Comparison of ENCODE assay signal across 3 cellular contexts in genomic region chrX:150966235-150966634, GRCh38.
TF ChIP-seq lines count a peak whose summit lies in the region.

No MANE protein-coding gene starts in this region.

TF ChIP-seq in GM23338, 12 proteins besides CTCF, POLR2A, EP300 and RAD21 (continues in another document):
- TF ChIP-seq NANOG (IDR thresholded peaks at IDR 0.05; ENCODE audit: borderline replicate concordance): no peak
- no peak for TF ChIP-seq EZH2 (IDR thresholded peaks at IDR 0.05; ENCODE audit: low read depth, unreplicated experiment)
- no peak for TF ChIP-seq ETS1 (IDR thresholded peaks at IDR 0.05)
- TF ChIP-seq, protein P1, sequence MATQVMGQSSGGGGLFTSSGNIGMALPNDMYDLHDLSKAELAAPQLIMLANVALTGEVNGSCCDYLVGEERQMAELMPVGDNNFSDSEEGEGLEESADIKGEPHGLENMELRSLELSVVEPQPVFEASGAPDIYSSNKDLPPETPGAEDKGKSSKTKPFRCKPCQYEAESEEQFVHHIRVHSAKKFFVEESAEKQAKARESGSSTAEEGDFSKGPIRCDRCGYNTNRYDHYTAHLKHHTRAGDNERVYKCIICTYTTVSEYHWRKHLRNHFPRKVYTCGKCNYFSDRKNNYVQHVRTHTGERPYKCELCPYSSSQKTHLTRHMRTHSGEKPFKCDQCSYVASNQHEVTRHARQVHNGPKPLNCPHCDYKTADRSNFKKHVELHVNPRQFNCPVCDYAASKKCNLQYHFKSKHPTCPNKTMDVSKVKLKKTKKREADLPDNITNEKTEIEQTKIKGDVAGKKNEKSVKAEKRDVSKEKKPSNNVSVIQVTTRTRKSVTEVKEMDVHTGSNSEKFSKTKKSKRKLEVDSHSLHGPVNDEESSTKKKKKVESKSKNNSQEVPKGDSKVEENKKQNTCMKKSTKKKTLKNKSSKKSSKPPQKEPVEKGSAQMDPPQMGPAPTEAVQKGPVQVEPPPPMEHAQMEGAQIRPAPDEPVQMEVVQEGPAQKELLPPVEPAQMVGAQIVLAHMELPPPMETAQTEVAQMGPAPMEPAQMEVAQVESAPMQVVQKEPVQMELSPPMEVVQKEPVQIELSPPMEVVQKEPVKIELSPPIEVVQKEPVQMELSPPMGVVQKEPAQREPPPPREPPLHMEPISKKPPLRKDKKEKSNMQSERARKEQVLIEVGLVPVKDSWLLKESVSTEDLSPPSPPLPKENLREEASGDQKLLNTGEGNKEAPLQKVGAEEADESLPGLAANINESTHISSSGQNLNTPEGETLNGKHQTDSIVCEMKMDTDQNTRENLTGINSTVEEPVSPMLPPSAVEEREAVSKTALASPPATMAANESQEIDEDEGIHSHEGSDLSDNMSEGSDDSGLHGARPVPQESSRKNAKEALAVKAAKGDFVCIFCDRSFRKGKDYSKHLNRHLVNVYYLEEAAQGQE (IDR thresholded peaks at IDR 0.05; ENCODE audit: unreplicated experiment): no peak
- no peak for TF ChIP-seq STAT1 (IDR thresholded peaks at IDR 0.05; ENCODE audit: unreplicated experiment)
- no peak for TF ChIP-seq POLR2AphosphoS5 (IDR thresholded peaks at IDR 0.05; ENCODE audit: low read depth)

TF ChIP-seq in H1, 55 proteins besides CTCF, POLR2A, EP300 and RAD21:
- TF ChIP-seq ASH2L (IDR thresholded peaks at IDR 0.05; ENCODE audit: low read length) (no peak), TAF1 (IDR thresholded peaks at IDR 0.05; ENCODE audit: low read depth, low read length) (no peak), BRCA1 (IDR thresholded peaks at IDR 0.05; ENCODE audit: low read depth, low read length) (no peak), CHD1 (IDR thresholded peaks at IDR 0.05; ENCODE audit: low read depth, low read length) (no peak), MAFK (IDR thresholded peaks at IDR 0.05; ENCODE audit: low read depth, low read length) (no peak), SIN3A (conservative IDR thresholded peaks at IDR 0.05 in 1 of 2, IDR thresholded peaks at IDR 0.05 in 1 of 2; ENCODE audit: low read depth in 1 of 2, low read length in 2 of 2) (no peak), NANOG (IDR thresholded peaks at IDR 0.05; ENCODE audit: insufficient read depth, low read depth, low read length, poor library complexity, severe bottlenecking) (no peak), SUZ12 (IDR thresholded peaks at IDR 0.05; ENCODE audit: low read length) (no peak), YY1 (IDR thresholded peaks at IDR 0.05; ENCODE audit: low read depth, low read length) (no peak), TBP (IDR thresholded peaks at IDR 0.05; ENCODE audit: low read depth, low read length) (no peak), HDAC6 (IDR thresholded peaks at IDR 0.05; ENCODE audit: low read depth, low read length) (no peak), TCF12 (IDR thresholded peaks at IDR 0.05; ENCODE audit: low read depth, low read length) (no peak), SIRT6 (IDR thresholded peaks at IDR 0.05; ENCODE audit: low read length) (no peak), SIX5 (IDR thresholded peaks at IDR 0.05; ENCODE audit: low read depth, low read length) (no peak)
- TF ChIP-seq, protein P2, sequence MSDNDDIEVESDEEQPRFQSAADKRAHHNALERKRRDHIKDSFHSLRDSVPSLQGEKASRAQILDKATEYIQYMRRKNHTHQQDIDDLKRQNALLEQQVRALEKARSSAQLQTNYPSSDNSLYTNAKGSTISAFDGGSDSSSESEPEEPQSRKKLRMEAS (IDR thresholded peaks at IDR 0.05): no peak
- TF ChIP-seq, protein P3, sequence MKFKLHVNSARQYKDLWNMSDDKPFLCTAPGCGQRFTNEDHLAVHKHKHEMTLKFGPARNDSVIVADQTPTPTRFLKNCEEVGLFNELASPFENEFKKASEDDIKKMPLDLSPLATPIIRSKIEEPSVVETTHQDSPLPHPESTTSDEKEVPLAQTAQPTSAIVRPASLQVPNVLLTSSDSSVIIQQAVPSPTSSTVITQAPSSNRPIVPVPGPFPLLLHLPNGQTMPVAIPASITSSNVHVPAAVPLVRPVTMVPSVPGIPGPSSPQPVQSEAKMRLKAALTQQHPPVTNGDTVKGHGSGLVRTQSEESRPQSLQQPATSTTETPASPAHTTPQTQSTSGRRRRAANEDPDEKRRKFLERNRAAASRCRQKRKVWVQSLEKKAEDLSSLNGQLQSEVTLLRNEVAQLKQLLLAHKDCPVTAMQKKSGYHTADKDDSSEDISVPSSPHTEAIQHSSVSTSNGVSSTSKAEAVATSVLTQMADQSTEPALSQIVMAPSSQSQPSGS (IDR thresholded peaks at IDR 0.05; ENCODE audit: low read length): no peak

TF ChIP-seq in liver, 16 proteins besides CTCF, POLR2A, EP300 and RAD21:
- TF ChIP-seq HNF4A (conservative IDR thresholded peaks at IDR 0.05): peak; percentile 31 to 39
- TF ChIP-seq, protein P1 (IDR thresholded peaks at IDR 0.05): peak; percentile 7
- no peak for TF ChIP-seq EGR1 (IDR thresholded peaks at IDR 0.05; ENCODE audit: low read depth in 2 of 2)
- TF ChIP-seq ZBTB33 (IDR thresholded peaks at IDR 0.05): no peak
- TF ChIP-seq RXRA (IDR thresholded peaks at IDR 0.05): peak; percentile 75 to 82
- TF ChIP-seq SP1 (IDR thresholded peaks at IDR 0.05): peak; percentile 69
